In the genomic region with DNA sequence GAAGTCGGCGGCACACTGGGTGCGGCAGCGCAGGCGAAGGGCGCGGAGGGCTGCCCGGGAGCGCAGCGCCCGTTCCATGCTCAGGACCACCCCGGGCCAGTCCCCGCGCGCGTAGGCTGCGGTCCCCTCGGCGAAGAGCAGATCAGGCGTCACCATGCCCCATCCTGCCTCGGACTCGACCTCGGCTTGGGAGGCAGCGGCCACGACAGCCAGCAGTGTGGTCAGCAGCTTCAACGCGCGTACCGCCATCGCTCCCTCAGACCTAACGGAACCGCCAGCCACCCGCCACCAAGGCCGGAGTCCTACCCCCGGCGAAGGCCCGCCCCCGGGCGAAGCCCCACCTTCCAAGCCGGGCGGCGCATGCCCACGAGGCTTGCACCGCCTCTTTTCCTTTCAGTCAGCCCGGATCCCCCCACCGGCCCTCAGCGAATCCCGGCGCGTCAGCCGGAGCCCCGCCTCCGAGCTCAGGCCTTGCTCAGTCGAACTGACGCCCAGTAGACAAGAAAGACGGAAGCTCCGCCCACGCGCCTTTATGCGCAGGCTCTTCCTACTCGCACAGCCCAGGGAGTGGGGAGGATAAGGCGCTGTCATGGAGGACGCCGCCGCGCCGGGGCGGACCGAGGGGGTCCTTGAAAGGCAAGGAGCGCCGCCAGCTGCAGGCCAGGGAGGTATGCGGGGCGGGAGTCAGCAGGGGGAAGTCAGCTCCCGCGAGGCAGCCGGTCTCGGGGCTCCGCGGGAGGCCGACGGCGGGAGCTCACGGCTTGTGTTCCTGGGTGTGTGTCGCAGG, we compare ENCODE assay signal across 1 cellular context.
A peak's percentile ranks its signal among the peaks of the same experiment; 100 is the strongest.
TF ChIP-seq lines count a peak whose summit lies in the region.

A gene (plus strand): TSS at position 527 of the 787 bp plus-strand sequence. CDS start 63 bp downstream, at position 590.
A gene with protein sequence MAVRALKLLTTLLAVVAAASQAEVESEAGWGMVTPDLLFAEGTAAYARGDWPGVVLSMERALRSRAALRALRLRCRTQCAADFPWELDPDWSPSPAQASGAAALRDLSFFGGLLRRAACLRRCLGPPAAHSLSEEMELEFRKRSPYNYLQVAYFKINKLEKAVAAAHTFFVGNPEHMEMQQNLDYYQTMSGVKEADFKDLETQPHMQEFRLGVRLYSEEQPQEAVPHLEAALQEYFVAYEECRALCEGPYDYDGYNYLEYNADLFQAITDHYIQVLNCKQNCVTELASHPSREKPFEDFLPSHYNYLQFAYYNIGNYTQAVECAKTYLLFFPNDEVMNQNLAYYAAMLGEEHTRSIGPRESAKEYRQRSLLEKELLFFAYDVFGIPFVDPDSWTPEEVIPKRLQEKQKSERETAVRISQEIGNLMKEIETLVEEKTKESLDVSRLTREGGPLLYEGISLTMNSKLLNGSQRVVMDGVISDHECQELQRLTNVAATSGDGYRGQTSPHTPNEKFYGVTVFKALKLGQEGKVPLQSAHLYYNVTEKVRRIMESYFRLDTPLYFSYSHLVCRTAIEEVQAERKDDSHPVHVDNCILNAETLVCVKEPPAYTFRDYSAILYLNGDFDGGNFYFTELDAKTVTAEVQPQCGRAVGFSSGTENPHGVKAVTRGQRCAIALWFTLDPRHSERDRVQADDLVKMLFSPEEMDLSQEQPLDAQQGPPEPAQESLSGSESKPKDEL (minus strand): TSS at position 306 of the 787 bp plus-strand sequence. CDS start 57 bp downstream, at position 249.

TF ChIP-seq in K562, 482 proteins besides CTCF, POLR2A, EP300 and RAD21 (continued from another document):
- TF ChIP-seq, protein P1, sequence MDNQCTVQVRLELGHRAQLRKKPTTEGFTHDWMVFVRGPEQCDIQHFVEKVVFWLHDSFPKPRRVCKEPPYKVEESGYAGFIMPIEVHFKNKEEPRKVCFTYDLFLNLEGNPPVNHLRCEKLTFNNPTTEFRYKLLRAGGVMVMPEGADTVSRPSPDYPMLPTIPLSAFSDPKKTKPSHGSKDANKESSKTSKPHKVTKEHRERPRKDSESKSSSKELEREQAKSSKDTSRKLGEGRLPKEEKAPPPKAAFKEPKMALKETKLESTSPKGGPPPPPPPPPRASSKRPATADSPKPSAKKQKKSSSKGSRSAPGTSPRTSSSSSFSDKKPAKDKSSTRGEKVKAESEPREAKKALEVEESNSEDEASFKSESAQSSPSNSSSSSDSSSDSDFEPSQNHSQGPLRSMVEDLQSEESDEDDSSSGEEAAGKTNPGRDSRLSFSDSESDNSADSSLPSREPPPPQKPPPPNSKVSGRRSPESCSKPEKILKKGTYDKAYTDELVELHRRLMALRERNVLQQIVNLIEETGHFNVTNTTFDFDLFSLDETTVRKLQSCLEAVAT (IDR thresholded peaks at IDR 0.05), result peak in 1 of 2 experiments; percentile 15; a peak in 1 of 4 replicates
- TF ChIP-seq HDAC6 (IDR thresholded peaks at IDR 0.05; ENCODE audit: low read depth, low read length) (peak; percentile 83), FUS (optimal IDR thresholded peaks at IDR 0.05; ENCODE audit: low read depth, low read length) (peak; percentile 44), POLR2AphosphoS5 (IDR thresholded peaks at IDR 0.05; ENCODE audit: control insufficient read depth, insufficient read depth, low read depth, low read length) (peak; percentile 90), ZNF717 (CRISPR knock-in tag; IDR thresholded peaks at IDR 0.05) (no peak), HNRNPL (IDR thresholded peaks at IDR 0.05; ENCODE audit: low read depth, low read length) (peak; percentile 19; the same call in 1 of the 2 replicates), MAFG (tag; conservative IDR thresholded peaks at IDR 0.05) (no peak), KDM4B (IDR thresholded peaks at IDR 0.05; ENCODE audit: borderline replicate concordance in 2 of 2, low read depth in 1 of 2) (peak in 1 of 2 experiments; percentile 74; a peak in 2 of 4 replicates), ZBTB7A (IDR thresholded peaks at IDR 0.05; ENCODE audit: borderline replicate concordance, control insufficient read depth, low read depth, low read length) (peak; percentile 48; the same call in 1 of the 2 replicates), RBM22 (IDR thresholded peaks at IDR 0.05; ENCODE audit: low read depth, low read length, poor library complexity, severe bottlenecking) (no peak), CREB1 (IDR thresholded peaks at IDR 0.05) (0 out of 2 replicates have a peak, but pooled peaks have one; percentile 47), CREB1 (CRISPR knock-in tag; IDR thresholded peaks at IDR 0.05) (peak; percentile 82), FOXK2 (conservative IDR thresholded peaks at IDR 0.05 in 1 of 2, IDR thresholded peaks at IDR 0.05 in 1 of 2; ENCODE audit: low read depth in 2 of 2) (peak in 1 of 2 experiments; percentile 36; a peak in 1 of 4 replicates), POLR2H (tag; IDR thresholded peaks at IDR 0.05; ENCODE audit: low read depth) (peak; percentile 61), L3MBTL2 (IDR thresholded peaks at IDR 0.05) (peak; percentile 54), SIN3B (IDR thresholded peaks at IDR 0.05; ENCODE audit: low read depth) (peak; percentile 81), ZNF584 (CRISPR knock-in tag; IDR thresholded peaks at IDR 0.05; ENCODE audit: low read depth) (no peak), ETV6 (IDR thresholded peaks at IDR 0.05; ENCODE audit: borderline replicate concordance in 1 of 2, low read depth in 2 of 2, low read length in 1 of 2) (no peak; a peak in 1 of 4 replicates), ETV6 (CRISPR knock-in tag; IDR thresholded peaks at IDR 0.05; ENCODE audit: borderline replicate concordance) (no peak), ARNT (IDR thresholded peaks at IDR 0.05) (no peak), NFXL1 (CRISPR knock-in tag; IDR thresholded peaks at IDR 0.05) (no peak), CHCHD3 (CRISPR knock-in tag; IDR thresholded peaks at IDR 0.05) (peak; percentile 93; the same call in 1 of the 2 replicates), KDM5B (IDR thresholded peaks at IDR 0.05; ENCODE audit: insufficient replicate concordance, low read depth, low read length) (peak; percentile 98), KLF10 (CRISPR knock-in tag; IDR thresholded peaks at IDR 0.05) (no peak), ZNF12 (CRISPR knock-in tag; IDR thresholded peaks at IDR 0.05) (no peak), PHB (CRISPR knock-in tag; IDR thresholded peaks at IDR 0.05) (peak; percentile 96), SP1 (CRISPR knock-in tag; IDR thresholded peaks at IDR 0.05) (peak; percentile 93), ZNF347 (CRISPR knock-in tag; IDR thresholded peaks at IDR 0.05; ENCODE audit: low read depth) (no peak), CBX8 (IDR thresholded peaks at IDR 0.05; ENCODE audit: borderline replicate concordance, extremely low read depth, low read depth, low read length, poor library complexity, severe bottlenecking) (no peak), ZNF668 (CRISPR knock-in tag; IDR thresholded peaks at IDR 0.05) (no peak), FIP1L1 (IDR thresholded peaks at IDR 0.05; ENCODE audit: low read depth, low read length, poor library complexity, severe bottlenecking) (peak; percentile 46)
- TF ChIP-seq, protein P2, sequence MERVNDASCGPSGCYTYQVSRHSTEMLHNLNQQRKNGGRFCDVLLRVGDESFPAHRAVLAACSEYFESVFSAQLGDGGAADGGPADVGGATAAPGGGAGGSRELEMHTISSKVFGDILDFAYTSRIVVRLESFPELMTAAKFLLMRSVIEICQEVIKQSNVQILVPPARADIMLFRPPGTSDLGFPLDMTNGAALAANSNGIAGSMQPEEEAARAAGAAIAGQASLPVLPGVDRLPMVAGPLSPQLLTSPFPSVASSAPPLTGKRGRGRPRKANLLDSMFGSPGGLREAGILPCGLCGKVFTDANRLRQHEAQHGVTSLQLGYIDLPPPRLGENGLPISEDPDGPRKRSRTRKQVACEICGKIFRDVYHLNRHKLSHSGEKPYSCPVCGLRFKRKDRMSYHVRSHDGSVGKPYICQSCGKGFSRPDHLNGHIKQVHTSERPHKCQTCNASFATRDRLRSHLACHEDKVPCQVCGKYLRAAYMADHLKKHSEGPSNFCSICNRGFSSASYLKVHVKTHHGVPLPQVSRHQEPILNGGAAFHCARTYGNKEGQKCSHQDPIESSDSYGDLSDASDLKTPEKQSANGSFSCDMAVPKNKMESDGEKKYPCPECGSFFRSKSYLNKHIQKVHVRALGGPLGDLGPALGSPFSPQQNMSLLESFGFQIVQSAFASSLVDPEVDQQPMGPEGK (CRISPR knock-in tag; IDR thresholded peaks at IDR 0.05; ENCODE audit: borderline replicate concordance), result no peak
- TF ChIP-seq, protein P3, sequence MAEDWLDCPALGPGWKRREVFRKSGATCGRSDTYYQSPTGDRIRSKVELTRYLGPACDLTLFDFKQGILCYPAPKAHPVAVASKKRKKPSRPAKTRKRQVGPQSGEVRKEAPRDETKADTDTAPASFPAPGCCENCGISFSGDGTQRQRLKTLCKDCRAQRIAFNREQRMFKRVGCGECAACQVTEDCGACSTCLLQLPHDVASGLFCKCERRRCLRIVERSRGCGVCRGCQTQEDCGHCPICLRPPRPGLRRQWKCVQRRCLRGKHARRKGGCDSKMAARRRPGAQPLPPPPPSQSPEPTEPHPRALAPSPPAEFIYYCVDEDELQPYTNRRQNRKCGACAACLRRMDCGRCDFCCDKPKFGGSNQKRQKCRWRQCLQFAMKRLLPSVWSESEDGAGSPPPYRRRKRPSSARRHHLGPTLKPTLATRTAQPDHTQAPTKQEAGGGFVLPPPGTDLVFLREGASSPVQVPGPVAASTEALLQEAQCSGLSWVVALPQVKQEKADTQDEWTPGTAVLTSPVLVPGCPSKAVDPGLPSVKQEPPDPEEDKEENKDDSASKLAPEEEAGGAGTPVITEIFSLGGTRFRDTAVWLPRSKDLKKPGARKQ (CRISPR knock-in tag; IDR thresholded peaks at IDR 0.05), result no peak
- TF ChIP-seq, protein P4, sequence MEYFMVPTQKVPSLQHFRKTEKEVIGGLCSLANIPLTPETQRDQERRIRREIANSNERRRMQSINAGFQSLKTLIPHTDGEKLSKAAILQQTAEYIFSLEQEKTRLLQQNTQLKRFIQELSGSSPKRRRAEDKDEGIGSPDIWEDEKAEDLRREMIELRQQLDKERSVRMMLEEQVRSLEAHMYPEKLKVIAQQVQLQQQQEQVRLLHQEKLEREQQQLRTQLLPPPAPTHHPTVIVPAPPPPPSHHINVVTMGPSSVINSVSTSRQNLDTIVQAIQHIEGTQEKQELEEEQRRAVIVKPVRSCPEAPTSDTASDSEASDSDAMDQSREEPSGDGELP (CRISPR knock-in tag; IDR thresholded peaks at IDR 0.05; ENCODE audit: borderline replicate concordance), result peak; percentile 89
- TF ChIP-seq, protein P5, sequence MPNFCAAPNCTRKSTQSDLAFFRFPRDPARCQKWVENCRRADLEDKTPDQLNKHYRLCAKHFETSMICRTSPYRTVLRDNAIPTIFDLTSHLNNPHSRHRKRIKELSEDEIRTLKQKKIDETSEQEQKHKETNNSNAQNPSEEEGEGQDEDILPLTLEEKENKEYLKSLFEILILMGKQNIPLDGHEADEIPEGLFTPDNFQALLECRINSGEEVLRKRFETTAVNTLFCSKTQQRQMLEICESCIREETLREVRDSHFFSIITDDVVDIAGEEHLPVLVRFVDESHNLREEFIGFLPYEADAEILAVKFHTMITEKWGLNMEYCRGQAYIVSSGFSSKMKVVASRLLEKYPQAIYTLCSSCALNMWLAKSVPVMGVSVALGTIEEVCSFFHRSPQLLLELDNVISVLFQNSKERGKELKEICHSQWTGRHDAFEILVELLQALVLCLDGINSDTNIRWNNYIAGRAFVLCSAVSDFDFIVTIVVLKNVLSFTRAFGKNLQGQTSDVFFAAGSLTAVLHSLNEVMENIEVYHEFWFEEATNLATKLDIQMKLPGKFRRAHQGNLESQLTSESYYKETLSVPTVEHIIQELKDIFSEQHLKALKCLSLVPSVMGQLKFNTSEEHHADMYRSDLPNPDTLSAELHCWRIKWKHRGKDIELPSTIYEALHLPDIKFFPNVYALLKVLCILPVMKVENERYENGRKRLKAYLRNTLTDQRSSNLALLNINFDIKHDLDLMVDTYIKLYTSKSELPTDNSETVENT (CRISPR knock-in tag; IDR thresholded peaks at IDR 0.05), result peak; percentile 95
- TF ChIP-seq, protein P6, sequence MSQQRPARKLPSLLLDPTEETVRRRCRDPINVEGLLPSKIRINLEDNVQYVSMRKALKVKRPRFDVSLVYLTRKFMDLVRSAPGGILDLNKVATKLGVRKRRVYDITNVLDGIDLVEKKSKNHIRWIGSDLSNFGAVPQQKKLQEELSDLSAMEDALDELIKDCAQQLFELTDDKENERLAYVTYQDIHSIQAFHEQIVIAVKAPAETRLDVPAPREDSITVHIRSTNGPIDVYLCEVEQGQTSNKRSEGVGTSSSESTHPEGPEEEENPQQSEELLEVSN (IDR thresholded peaks at IDR 0.05; ENCODE audit: borderline replicate concordance in 1 of 2, extremely low read depth in 1 of 2, insufficient read depth in 1 of 2, insufficient read length in 1 of 2, low read depth in 1 of 2, low read length in 1 of 2, poor library complexity in 1 of 2, severe bottlenecking in 1 of 2), result peak in 1 of 2 experiments; percentile 56
- TF ChIP-seq, protein P7, sequence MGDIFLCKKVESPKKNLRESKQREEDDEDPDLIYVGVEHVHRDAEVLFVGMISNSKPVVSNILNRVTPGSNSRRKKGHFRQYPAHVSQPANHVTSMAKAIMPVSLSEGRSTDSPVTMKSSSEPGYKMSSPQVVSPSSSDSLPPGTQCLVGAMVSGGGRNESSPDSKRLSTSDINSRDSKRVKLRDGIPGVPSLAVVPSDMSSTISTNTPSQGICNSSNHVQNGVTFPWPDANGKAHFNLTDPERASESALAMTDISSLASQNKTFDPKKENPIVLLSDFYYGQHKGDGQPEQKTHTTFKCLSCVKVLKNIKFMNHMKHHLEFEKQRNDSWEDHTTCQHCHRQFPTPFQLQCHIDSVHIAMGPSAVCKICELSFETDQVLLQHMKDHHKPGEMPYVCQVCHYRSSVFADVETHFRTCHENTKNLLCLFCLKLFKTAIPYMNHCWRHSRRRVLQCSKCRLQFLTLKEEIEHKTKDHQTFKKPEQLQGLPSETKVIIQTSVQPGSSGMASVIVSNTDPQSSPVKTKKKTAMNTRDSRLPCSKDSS (IDR thresholded peaks at IDR 0.05; ENCODE audit: low read depth, partially characterized antibody), result no peak
- TF ChIP-seq, protein P8, sequence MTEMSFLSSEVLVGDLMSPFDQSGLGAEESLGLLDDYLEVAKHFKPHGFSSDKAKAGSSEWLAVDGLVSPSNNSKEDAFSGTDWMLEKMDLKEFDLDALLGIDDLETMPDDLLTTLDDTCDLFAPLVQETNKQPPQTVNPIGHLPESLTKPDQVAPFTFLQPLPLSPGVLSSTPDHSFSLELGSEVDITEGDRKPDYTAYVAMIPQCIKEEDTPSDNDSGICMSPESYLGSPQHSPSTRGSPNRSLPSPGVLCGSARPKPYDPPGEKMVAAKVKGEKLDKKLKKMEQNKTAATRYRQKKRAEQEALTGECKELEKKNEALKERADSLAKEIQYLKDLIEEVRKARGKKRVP (CRISPR knock-in tag; IDR thresholded peaks at IDR 0.05), result no peak
- TF ChIP-seq, protein P9, sequence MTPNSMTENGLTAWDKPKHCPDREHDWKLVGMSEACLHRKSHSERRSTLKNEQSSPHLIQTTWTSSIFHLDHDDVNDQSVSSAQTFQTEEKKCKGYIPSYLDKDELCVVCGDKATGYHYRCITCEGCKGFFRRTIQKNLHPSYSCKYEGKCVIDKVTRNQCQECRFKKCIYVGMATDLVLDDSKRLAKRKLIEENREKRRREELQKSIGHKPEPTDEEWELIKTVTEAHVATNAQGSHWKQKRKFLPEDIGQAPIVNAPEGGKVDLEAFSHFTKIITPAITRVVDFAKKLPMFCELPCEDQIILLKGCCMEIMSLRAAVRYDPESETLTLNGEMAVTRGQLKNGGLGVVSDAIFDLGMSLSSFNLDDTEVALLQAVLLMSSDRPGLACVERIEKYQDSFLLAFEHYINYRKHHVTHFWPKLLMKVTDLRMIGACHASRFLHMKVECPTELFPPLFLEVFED (CRISPR knock-in tag; conservative IDR thresholded peaks at IDR 0.05), result no peak; the same call in 1 of the 2 replicates
